8 cellular contexts compared by ENCODE assay signal in genomic region chr4:78057135-78057599, GRCh38. TPM values are rescaled to one million over a fixed set of nuclear protein-coding genes. Genes with fewer than 3 reads are reported as not detected.
DNase-seq lines count a peak whose midpoint lies in the region; ATAC-seq and TF ChIP-seq lines count a peak whose summit lies in the region.

Gene FRAS1 (plus strand): TSS chr4:78057323. CDS start chr4:78058010, 687 bp downstream.

- H3K36me3 Mint-ChIP-seq in activated T-helper 17 cell treated with anti-CD3 and anti-CD28 coated beads, Interleukin-2, amount 50 U/mL, for 72 hours (ENCODE audit: low read depth), result no peaks in the 10 kb centered on the region

- WGBS in ovary, 3 donors, result 0% methylated on average over 26 to 39 of the region's 39 CpGs

- H3K27me3 ChIP-seq in H7 (ENCODE audit: control insufficient read depth, insufficient read depth, low read length) (peaks cover 3% of the 10 kb centered on the region; the same call in 1 of the 2 replicates), cardiac muscle cell (no peaks in the 10 kb centered on the region), ovary (no peaks in the 10 kb centered on the region)

- H3K4me3 Mint-ChIP-seq in activated T-helper 17 cell treated with anti-CD3 and anti-CD28 coated beads, Interleukin-2, amount 50 U/mL, for 72 hours, result peak within 1 kb of the TSS; percentile 74

- H3K4me3 ChIP-seq in H7 (ENCODE audit: insufficient read depth, low read depth, low read length), result peak within 1 kb of the TSS; percentile 73
- peak within 1 kb of the TSS; percentile 85 for H3K4me3 ChIP-seq in cardiac muscle cell
- H3K4me3 ChIP-seq in ovary, result peak within 1 kb of the TSS; percentile 42

- H3K36me3 ChIP-seq in H7 (replicated peaks; ENCODE audit: control insufficient read depth, insufficient read depth, low read length) (no peaks in the 10 kb centered on the region), cardiac muscle cell (no peaks in the 10 kb centered on the region), ovary (no peaks in the 10 kb centered on the region)

- H3K27me3 Mint-ChIP-seq in activated T-helper 17 cell treated with anti-CD3 and anti-CD28 coated beads, Interleukin-2, amount 50 U/mL, for 72 hours, result peaks cover 63% of the 10 kb centered on the region

- TF ChIP-seq CTCF in cardiac muscle cell (IDR thresholded peaks at IDR 0.05; ENCODE audit: low read depth, low read length) (no peak), ovary (IDR thresholded peaks at IDR 0.05) (no peak)

- H3K9me3 ChIP-seq in cardiac muscle cell (ENCODE audit: low read depth) (no peaks in the 10 kb centered on the region), ovary (no peaks in the 10 kb centered on the region)

- intact Hi-C loops in ovary (cut with DNase I), result no loop called here

- no peak for TF ChIP-seq POLR2A in ovary (IDR thresholded peaks at IDR 0.05)

- H3K27ac Mint-ChIP-seq in activated T-helper 17 cell treated with anti-CD3 and anti-CD28 coated beads, Interleukin-2, amount 50 U/mL, for 72 hours, result no peak within 1 kb of the TSS

- peak; percentile 30 for ATAC-seq in activated T-helper 17 cell treated with anti-CD3 and anti-CD28 coated beads, Interleukin-2, amount 50 U/mL, for 72 hours (replicated peaks)
- no peak for ATAC-seq in GM21528 (IDR thresholded peaks at IDR 0.05; ENCODE audit: low FRiP score, unreplicated experiment)

- peak; percentile 84 for DNase-seq in ELF-1 (ENCODE audit: low read depth, low spot score)
- DNase-seq in H7, result peak; percentile 72
- peak; percentile 76 for DNase-seq in NCI-H1694 (lab: John Stamatoyannopoulos, UW)
- DNase-seq in cardiac muscle cell (ENCODE audit: low read depth in 1 of 2, low spot score in 1 of 2), result peak; percentile 53 to 82
- DNase-seq in ovary, result peak in 4 of 5 donors; percentile 8 to 36 (median 22)
- DNase-seq in effector CD4-positive, alpha-beta T cell, result no peak

- H3K4me1 ChIP-seq in cardiac muscle cell (ENCODE audit: low read depth), result no peaks in the 10 kb centered on the region
- H3K4me1 ChIP-seq in ovary (ENCODE audit: insufficient read depth), result peaks cover 9% of the 10 kb centered on the region

- H3K4me1 Mint-ChIP-seq in activated T-helper 17 cell treated with anti-CD3 and anti-CD28 coated beads, Interleukin-2, amount 50 U/mL, for 72 hours, result peaks cover 22% of the 10 kb centered on the region

- no peak for TF ChIP-seq EP300 in ovary (IDR thresholded peaks at IDR 0.05)

- no peaks in the 10 kb centered on the region for H3K9me3 Mint-ChIP-seq in activated T-helper 17 cell treated with anti-CD3 and anti-CD28 coated beads, Interleukin-2, amount 50 U/mL, for 72 hours

- H3K27ac ChIP-seq in cardiac muscle cell, result peak within 1 kb of the TSS; percentile 64
- no peak within 1 kb of the TSS for H3K27ac ChIP-seq in ovary

RNA-seq across cellular contexts. Expression of gene FRAS1, which starts in this region (rescaled TPM):
- total RNA-seq in H7 (2014; rRNA removed; shearing (Covaris generic)), result 20.9 and 27.9 TPM in 2 replicates
- total RNA-seq in activated T-helper 17 cell treated with anti-CD3 and anti-CD28 coated beads, Interleukin-2, amount 50 U/mL, for 72 hours, result not detected
- total RNA-seq in cardiac muscle cell, result 13.8 and 20.4 TPM in 2 replicates
- 4.4 and 8.0 TPM in 2 replicates for polyA plus RNA-seq in cardiac muscle cell
- total RNA-seq in ovary, result 1 to 10 TPM in 4 of 7 donors, under 1 TPM in 3; 0.63 to 5.3 (median 1.6) TPM
- polyA plus RNA-seq in ovary, result 1 to 10 TPM in 1 of 2 donors, under 1 TPM in 1; 0.16 to 1.4 TPM

Comparison
In these comparisons a context has a peak if more than half of its experiments do, and no peak if none do; other contexts are left out.
1. Peak in ATAC-seq in activated T-helper 17 cell treated with anti-CD3 and anti-CD28 coated beads, Interleukin-2, amount 50 U/mL, for 72 hours; RNA of the gene not detected or under 1 TPM.